8 cellular contexts compared by ENCODE assay signal in genomic region chr17:17663160-17664072, GRCh38. TPM values are rescaled to one million over a fixed set of nuclear protein-coding genes. Genes with fewer than 3 reads are reported as not detected.
DNase-seq lines count a peak whose midpoint lies in the region; ATAC-seq and TF ChIP-seq lines count a peak whose summit lies in the region.

No MANE protein-coding gene starts in this region.

- H3K9me3 ChIP-seq in H9 (ENCODE audit: control insufficient read depth, low read depth, low read length) (no peaks in the 10 kb centered on the region), mesodermal cell (ENCODE audit: control insufficient read depth, low read length) (peaks cover 9% of the 10 kb centered on the region)

- H2BK12ac ChIP-seq in H9 (ENCODE audit: insufficient read length, low read depth, low read length) = no peak overlapping the region

- no peak overlapping the region for H3K56ac ChIP-seq in H9 (ENCODE audit: insufficient read length, low read depth, low read length)

- no peak overlapping the region for H3K14ac ChIP-seq in H9 (ENCODE audit: insufficient read depth, low read length)

- no peak overlapping the region for H4K8ac ChIP-seq in H9 (replicated peaks; ENCODE audit: insufficient read length, low read depth, low read length)

- H3K18ac ChIP-seq in H9 (ENCODE audit: insufficient read length, low read depth, low read length) = no peak overlapping the region

- H3K36me3 ChIP-seq in mesodermal cell (ENCODE audit: control insufficient read depth, insufficient read depth, low read length) = no peaks in the 10 kb centered on the region

- no peaks in the 10 kb centered on the region for H3K79me2 ChIP-seq in H9 (ENCODE audit: insufficient read depth, low read length)

- H3K4me1 ChIP-seq in H9 (ENCODE audit: insufficient read depth, low read length) = no peaks in the 10 kb centered on the region
- peaks cover 11% of the 10 kb centered on the region for H3K4me1 ChIP-seq in mesodermal cell (ENCODE audit: control insufficient read depth, insufficient read depth, low read length, poor library complexity, severe bottlenecking)

- TF ChIP-seq CTCF in GM12865 (IDR thresholded peaks at IDR 0.05; ENCODE audit: insufficient read depth, low read depth, low read length, missing control alignments) (no peak), H9 (conservative IDR thresholded peaks at IDR 0.05) (no peak)

- peaks cover 48% of the 10 kb centered on the region for H3K27me3 Mint-ChIP-seq in H9 (ENCODE audit: low read depth)
- H3K27me3 Mint-ChIP-seq in central memory CD8-positive, alpha-beta T cell = no peaks in the 10 kb centered on the region

- H3K23ac ChIP-seq in H9 (ENCODE audit: insufficient read length, low read depth, low read length) = no peak overlapping the region

- H2BK20ac ChIP-seq in H9 (ENCODE audit: low read depth, low read length, poor library complexity, severe bottlenecking) = no peak overlapping the region

- no CpG with 5 or more reads among the region's 19 CpGs for WGBS in H9 (ENCODE audit: extremely low coverage, insufficient read length, low lambda C conversion rate)
- WGBS in mesodermal cell (ENCODE audit: insufficient coverage in 2 of 2), 2 experiments = 37 to 39% methylated on average over 11 to 17 of the region's 19 CpGs

- H3K4me2 ChIP-seq in H9 (ENCODE audit: insufficient read depth, insufficient read length, low read length) = no peak overlapping the region

- DNase-seq in GM12865 (ENCODE audit: low read depth) = peak; percentile 93
- peak; percentile 95 for DNase-seq in H9
- peak; percentile 21 for DNase-seq in NCI-H1105 (lab: John Stamatoyannopoulos, UW)
- DNase-seq in activated CD4-positive, CD25-positive, alpha-beta regulatory T cell treated with anti-CD3 and anti-CD28 coated beads, Interleukin-2, amount 50 U/mL, for 72 hours = peak; percentile 75
- peak; percentile 68 to 92 for DNase-seq in central memory CD8-positive, alpha-beta T cell (ENCODE audit: low spot score in 2 of 2)
- DNase-seq in stimulated activated CD8-positive, alpha-beta memory T cell treated with anti-CD3 and anti-CD28 coated beads, Interleukin-7, amount 100 ng/mL, for 1 hour (ENCODE audit: low read depth in 2 of 2) = peak; percentile 64 to 67

- H3K9ac ChIP-seq in H9 (ENCODE audit: extremely low read depth, insufficient read length, low read length) = no peak overlapping the region

- H3K4me3 Mint-ChIP-seq in H9 = peak overlapping the region in 1 of 2 experiments; percentile 14; a peak in 2 of 5 replicates
- H3K4me3 Mint-ChIP-seq in central memory CD8-positive, alpha-beta T cell = peak overlapping the region; percentile 35

- H3T11ph ChIP-seq in H9 (ENCODE audit: low read length) = no peak overlapping the region

- H3K4me1 Mint-ChIP-seq in H9 = peaks cover 5 to 10% of the 10 kb centered on the region in 2 experiments
- peaks cover 15% of the 10 kb centered on the region for H3K4me1 Mint-ChIP-seq in central memory CD8-positive, alpha-beta T cell

- H3K36me3 Mint-ChIP-seq in H9 (ENCODE audit: insufficient read depth in 1 of 3, low read depth in 3 of 3) = peaks cover 0 to 6% (median 2%) of the 10 kb centered on the region in 3 experiments; a peak in 1 of 7 replicates
- peaks cover 6% of the 10 kb centered on the region for H3K36me3 Mint-ChIP-seq in central memory CD8-positive, alpha-beta T cell (ENCODE audit: insufficient read depth)

- peaks cover 9 to 13% of the 10 kb centered on the region in 2 experiments for H3K9me3 Mint-ChIP-seq in H9
- peaks cover 10% of the 10 kb centered on the region for H3K9me3 Mint-ChIP-seq in central memory CD8-positive, alpha-beta T cell

- no peaks in the 10 kb centered on the region for H3K79me1 ChIP-seq in H9 (ENCODE audit: insufficient read depth, low read depth, low read length, poor library complexity, severe bottlenecking)

- ATAC-seq in central memory CD8-positive, alpha-beta T cell (replicated peaks; ENCODE audit: extremely low read depth, poor library complexity, severe bottlenecking) = peak; percentile 95
- no peak for ATAC-seq in HG03097 (IDR thresholded peaks at IDR 0.05; ENCODE audit: low FRiP score, unreplicated experiment)

- H4K20me1 ChIP-seq in H9 (ENCODE audit: control insufficient read depth, insufficient read depth, insufficient read length) = no peaks in the 10 kb centered on the region

- no peaks in the 10 kb centered on the region for H3K27me3 ChIP-seq in H9 (ENCODE audit: insufficient read depth, low read length)

- no peak overlapping the region for H3K27ac ChIP-seq in H9 (ENCODE audit: insufficient read length, low read depth, low read length)
- H3K27ac ChIP-seq in mesodermal cell (ENCODE audit: low read depth, low read length, severe bottlenecking) = peak overlapping the region; percentile 62

- no peak overlapping the region for H2AFZ ChIP-seq in H9 (ENCODE audit: low read length)

- no peak overlapping the region for H3K4me3 ChIP-seq in GM12865 (ENCODE audit: low read depth, low read length)
- H3K4me3 ChIP-seq in mesodermal cell (ENCODE audit: extremely low read depth, insufficient read depth, low read length, poor library complexity, severe bottlenecking) = no peak overlapping the region

- no peak overlapping the region for H2BK15ac ChIP-seq in H9 (ENCODE audit: low read depth, low read length)

- no peak overlapping the region for H4K91ac ChIP-seq in H9 (ENCODE audit: insufficient read length, low read depth, low read length)

- H3K4ac ChIP-seq in H9 (ENCODE audit: low read depth, low read length) = no peak overlapping the region

- H3K23me2 ChIP-seq in H9 (ENCODE audit: insufficient read length, low read depth, low read length, poor library complexity, severe bottlenecking) = no peaks in the 10 kb centered on the region

- no peak overlapping the region for H2BK5ac ChIP-seq in H9 (ENCODE audit: insufficient read length, low read length)

- no peak overlapping the region for H4K5ac ChIP-seq in H9 (ENCODE audit: insufficient read length, low read depth, low read length)

- H3K27ac Mint-ChIP-seq in H9 = 0 out of 7 replicates have a peak overlapping the region, but pooled peaks of 2 of the 3 experiments have one; percentile 4 to 16
- H3K27ac Mint-ChIP-seq in central memory CD8-positive, alpha-beta T cell (ENCODE audit: low read depth) = peak overlapping the region; percentile 86

- H2BK120ac ChIP-seq in H9 (ENCODE audit: low read depth, low read length, poor library complexity, severe bottlenecking) = no peak overlapping the region

- no peak overlapping the region for H2AK5ac ChIP-seq in H9 (ENCODE audit: insufficient read length, low read length)

RNA-seq across cellular contexts. Expression of gene RAI1, which starts 17.8 kb away (rescaled TPM):
- 1.5 and 1.9 TPM in 2 replicates for total RNA-seq in H9 (2021)
- 27.6 TPM for polyA plus RNA-seq in mesodermal cell (2013, experiment 1 of 2)
- 22.1 TPM for polyA plus RNA-seq in mesodermal cell (2013, experiment 2 of 2)

Comparison
In these comparisons a context has a peak if more than half of its experiments do, and no peak if none do; other contexts are left out.
1. DNase-seq: peak in every context shown above with its lines; median percentile 95 in H9; 93 in GM12865; 80 in central memory CD8-positive, alpha-beta T cell; 75 in activated CD4-positive, CD25-positive, alpha-beta regulatory T cell treated with anti-CD3 and anti-CD28 coated beads, Interleukin-2, amount 50 U/mL, for 72 hours; 66 in stimulated activated CD8-positive, alpha-beta memory T cell treated with anti-CD3 and anti-CD28 coated beads, Interleukin-7, amount 100 ng/mL, for 1 hour; 21 in NCI-H1105.